ENCODE assay signal across 29 cellular contexts in genomic region chr4:72817012-72817411, GRCh38.
DNase-seq lines count a peak whose midpoint lies in the region; ATAC-seq and TF ChIP-seq lines count a peak whose summit lies in the region.
"Had no signal": no experiment of that assay in that cellular context is flagged by ENCODE, and none has a peak within 500 bp of the region (broad histone marks: within the 10 kb centered on the region; RNA-seq: fewer than 3 reads in every experiment).

No MANE protein-coding gene starts in this region.

- no peaks in the 10 kb centered on the region for H3K9me2 ChIP-seq in Karpas-422 (replicated peaks; ENCODE audit: insufficient read depth, low read length)

- TF ChIP-seq CTCF in AG09319 (IDR thresholded peaks at IDR 0.05; ENCODE audit: low read depth, low read length) (no peak), astrocyte of the spinal cord (IDR thresholded peaks at IDR 0.05; ENCODE audit: low read depth, low read length) (no peak)

- no peaks in the 10 kb centered on the region for H3K27me3 ChIP-seq in Karpas-422 (ENCODE audit: low read length)
- H3K27me3 ChIP-seq: body of pancreas, esophagus squamous epithelium, pancreas, SJSA1, upper lobe of left lung had no signal

- no peaks in the 10 kb centered on the region for H3K79me2 ChIP-seq in Karpas-422 (ENCODE audit: low read length)

- no peaks in the 10 kb centered on the region for H3K9me3 ChIP-seq in Karpas-422 (ENCODE audit: low read length)
- H3K9me3 ChIP-seq: body of pancreas, esophagus squamous epithelium, SJSA1, upper lobe of left lung had no signal

- DNase-seq in AG09319 (ENCODE audit: extremely low read depth, low read depth), result peak; percentile 12
- DNase-seq in HS-5 (ENCODE audit: low read depth), result peak; percentile 51
- peak; percentile 58 for DNase-seq in astrocyte of the spinal cord (ENCODE audit: low read depth, low spot score)
- DNase-seq in renal cortical epithelial cell (ENCODE audit: low read depth), result peak; percentile 12
- no peak for DNase-seq in Karpas-422
- no peak for DNase-seq in ecto neural progenitor cell (ENCODE audit: low spot score)
- DNase-seq in mesenteric fat pad (ENCODE audit: low spot score), result no peak
- DNase-seq: activated CD4-positive, alpha-beta T cell treated with anti-CD3 and anti-CD28 coated beads, Interleukin-2, amount 10 ng/mL, durations not matched to agents 7 days and 5 days; activated CD8-positive, alpha-beta memory T cell treated with anti-CD3 and anti-CD28 coated beads, Interleukin-2, amount 10 ng/mL, durations not matched to agents 7 days and 5 days; body of pancreas; CD4-positive, alpha-beta T cell; DMS 273 treated with DMSO at 0.1 percent for 48 hours; esophagus squamous epithelium; left colon; mesendoderm; naive thymus-derived CD8-positive, alpha-beta T cell; NCI-H146; NCI-H510A treated with DMSO at 0.1 percent for 48 hours; NK-92 treated with Interleukin-12 subunit alpha and Interleukin-12 subunit beta, amount 100 ng/mL, for 24 hours; pancreas; right cardiac atrium; stimulated activated CD4-positive, alpha-beta T cell treated with anti-CD3 and anti-CD28 coated beads, Interleukin-15, amount 100 ng/mL, for 24 hours; stimulated activated CD8-positive, alpha-beta memory T cell treated with anti-CD3 and anti-CD28 coated beads, Interleukin-4, amount 100 ng/mL, for 48 hours; T-helper 17 cell; upper lobe of left lung; WERI-Rb-1 had no signal

- no peak overlapping the region for H3K4me2 ChIP-seq in Karpas-422 (ENCODE audit: low read depth, low read length, poor library complexity, severe bottlenecking)

- H3K4me3 ChIP-seq in astrocyte of the spinal cord (ENCODE audit: low read depth, low read length) (no peak overlapping the region), Karpas-422 (ENCODE audit: low read length) (no peak overlapping the region)
- H3K4me3 ChIP-seq: body of pancreas, esophagus squamous epithelium, GM12878, pancreas, SJSA1, upper lobe of left lung had no signal

- H4K20me1 ChIP-seq in Karpas-422 (ENCODE audit: insufficient read depth, low read depth, low read length), result no peaks in the 10 kb centered on the region

- no peak overlapping the region for H2AFZ ChIP-seq in Karpas-422 (ENCODE audit: low read length)

- ATAC-seq in HG03565 (IDR thresholded peaks at IDR 0.05; ENCODE audit: unreplicated experiment), result no peak
- ATAC-seq: activated CD8-positive, alpha-beta memory T cell treated with anti-CD3 and anti-CD28 coated beads, Interleukin-2, amount 10 ng/mL, durations not matched to agents 7 days and 5 days; body of pancreas; GM12878; left colon; naive thymus-derived CD8-positive, alpha-beta T cell; pancreas; right cardiac atrium; T-helper 17 cell had no signal

- in situ Hi-C loops in astrocyte of the spinal cord (cut with HindIII; ENCODE audit: low sequenced_read_pairs), result no loop called here

- H3K27ac ChIP-seq in Karpas-422 (ENCODE audit: low read length), result no peak overlapping the region
- H3K27ac ChIP-seq: body of pancreas, esophagus squamous epithelium, pancreas, SJSA1, upper lobe of left lung, WERI-Rb-1 had no signal

- no peak overlapping the region for H3K9ac ChIP-seq in Karpas-422 (ENCODE audit: low read length)

- H3K36me3 ChIP-seq in Karpas-422 (ENCODE audit: insufficient read depth, low read length), result no peaks in the 10 kb centered on the region
- H3K36me3 ChIP-seq: esophagus squamous epithelium, pancreas, SJSA1, upper lobe of left lung, WERI-Rb-1 had no signal

- H3K4me1 ChIP-seq in Karpas-422 (ENCODE audit: low read length), result no peaks in the 10 kb centered on the region
- H3K4me1 ChIP-seq: body of pancreas, esophagus squamous epithelium, pancreas, SJSA1, upper lobe of left lung had no signal

Comparison
In these comparisons a context has a peak if more than half of its experiments do, and no peak if none do; other contexts are left out.
1. DNase-seq: peak in AG09319 (single experiment), HS-5 (single experiment), astrocyte of the spinal cord (single experiment) and renal cortical epithelial cell (single experiment); none in Karpas-422 (single experiment), ecto neural progenitor cell (single experiment) and mesenteric fat pad (single experiment).